Comparison of ENCODE assay signal across 21 cellular contexts in the genomic region with DNA sequence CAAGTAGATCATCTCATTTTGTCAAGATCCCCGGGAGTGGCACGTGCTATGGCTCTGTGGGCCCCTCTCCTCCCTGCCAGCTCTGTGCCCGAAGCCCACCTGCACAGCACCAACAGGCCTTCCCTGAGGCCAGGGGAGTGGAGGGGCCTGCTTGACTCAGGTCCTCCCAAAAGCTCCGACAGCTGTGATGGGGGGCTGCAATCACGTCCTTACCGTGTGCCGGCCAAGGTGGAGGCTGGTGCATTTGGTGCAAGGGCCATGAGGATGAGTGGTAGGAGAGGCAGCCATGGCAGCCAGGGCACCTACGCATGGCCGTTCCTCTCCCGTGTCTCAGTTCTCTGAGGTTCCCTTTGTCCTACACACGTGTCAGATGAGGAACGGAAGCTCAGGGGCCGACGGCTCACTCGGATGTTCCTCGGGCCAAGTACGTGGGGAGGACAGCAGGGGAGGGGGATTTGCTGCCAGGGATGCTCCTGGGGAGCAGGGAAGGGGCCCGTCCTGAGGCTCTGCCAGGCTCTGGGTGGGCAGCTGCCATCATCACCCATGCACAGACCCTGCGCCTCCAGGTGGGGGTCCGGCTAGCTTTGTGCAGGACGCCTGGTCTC.
DNase-seq lines count a peak whose midpoint lies in the region; ATAC-seq and TF ChIP-seq lines count a peak whose summit lies in the region.
"Had no signal": no experiment of that assay in that cellular context is flagged by ENCODE, and none has a peak within 500 bp of the region (broad histone marks: within the 10 kb centered on the region; RNA-seq: fewer than 3 reads in every experiment).

No MANE protein-coding gene starts in this region.

- H3K9me3 Mint-ChIP-seq in endodermal cell, result no peaks in the 10 kb centered on the region

- peaks cover 2% of the 10 kb centered on the region for H3K4me1 Mint-ChIP-seq in endodermal cell
- H3K4me1 Mint-ChIP-seq: B cell had no signal

- H3K27me3 ChIP-seq in left ventricle myocardium inferior (ENCODE audit: low read depth) (peaks cover 74% of the 10 kb centered on the region), endodermal cell (ENCODE audit: control insufficient read depth, insufficient read depth, low read length, poor library complexity, severe bottlenecking) (no peaks in the 10 kb centered on the region), aorta (ENCODE audit: control insufficient read depth in 1 of 2, insufficient read depth in 2 of 2, low read length in 1 of 2) (no peaks in the 10 kb centered on the region), testis (no peaks in the 10 kb centered on the region)

- WGBS in endodermal cell (ENCODE audit: insufficient coverage in 1 of 2, insufficient read length in 1 of 2), 2 experiments, result 89 to 94% methylated on average over 9 to 21 of the region's 21 CpGs
- WGBS in aorta, 2 donors, result 83 to 85% methylated on average over 20 to 21 of the region's 21 CpGs
- WGBS in testis, 2 donors, result 87 to 91% methylated on average over 20 to 21 of the region's 21 CpGs

- H3K36me3 ChIP-seq in left ventricle myocardium inferior, result no peaks in the 10 kb centered on the region
- H3K36me3 ChIP-seq in endodermal cell (ENCODE audit: control insufficient read depth, insufficient read depth, low read length), result no peaks in the 10 kb centered on the region
- no peaks in the 10 kb centered on the region for H3K36me3 ChIP-seq in aorta (ENCODE audit: control insufficient read depth in 1 of 2, insufficient read depth in 2 of 2, low read length in 1 of 2)
- H3K36me3 ChIP-seq in testis (ENCODE audit: low read depth, missing control alignments), result no peaks in the 10 kb centered on the region

- DNase-seq in cardiac septum (ENCODE audit: low spot score), result peak; percentile 62
- DNase-seq in left ventricle myocardium inferior, result no peak
- peak; percentile 30 for DNase-seq in endodermal cell
- DNase-seq in mesenteric fat pad (ENCODE audit: low spot score), result peak; percentile 41
- peak; percentile 24 to 46 for DNase-seq in aorta
- DNase-seq in activated T-cell treated with anti-CD3 and anti-CD28 coated beads, Interleukin-2, amount 50 U/mL, for 48 hours, result no peak
- no peak for DNase-seq in testis
- DNase-seq: DMS53, GF-D8, GOT3, IMR-90, MV-4-11, NCI-H1105 treated with DMSO at 0.1 percent for 48 hours, NCI-H2029 treated with DMSO at 0.1 percent for 48 hours, NCI-H226, NCI-H510A treated with DMSO at 0.1 percent for 48 hours, NCI-H82 had no signal

- TF ChIP-seq POLR2A in testis (IDR thresholded peaks at IDR 0.05), result no peak

- H3K27me3 Mint-ChIP-seq in endodermal cell (ENCODE audit: insufficient read depth), result no peaks in the 10 kb centered on the region
- H3K27me3 Mint-ChIP-seq: B cell had no signal

- no peak overlapping the region for H3K4me3 ChIP-seq in left ventricle myocardium inferior
- no peak overlapping the region for H3K4me3 ChIP-seq in endodermal cell (ENCODE audit: low read length)
- H3K4me3 ChIP-seq in aorta (ENCODE audit: low read length in 2 of 2), result no peak overlapping the region
- no peak overlapping the region for H3K4me3 ChIP-seq in testis
- H3K4me3 ChIP-seq: A549 had no signal

- H3K36me3 Mint-ChIP-seq in endodermal cell (ENCODE audit: low read depth), result no peaks in the 10 kb centered on the region

- TF ChIP-seq CTCF in left ventricle myocardium inferior (IDR thresholded peaks at IDR 0.05; ENCODE audit: borderline replicate concordance) (no peak), endodermal cell (conservative IDR thresholded peaks at IDR 0.05) (no peak), testis (IDR thresholded peaks at IDR 0.05) (no peak)

- no peaks in the 10 kb centered on the region for H3K9me3 ChIP-seq in left ventricle myocardium inferior (replicated peaks)
- no peaks in the 10 kb centered on the region for H3K9me3 ChIP-seq in endodermal cell (ENCODE audit: control insufficient read depth, low read length)
- no peaks in the 10 kb centered on the region for H3K9me3 ChIP-seq in aorta (ENCODE audit: control insufficient read depth, low read length)
- no peaks in the 10 kb centered on the region for H3K9me3 ChIP-seq in testis
- H3K9me3 ChIP-seq: A549 had no signal

- no peak overlapping the region for H3K4me3 Mint-ChIP-seq in endodermal cell
- H3K4me3 Mint-ChIP-seq: B cell had no signal

- intact Hi-C loops in cardiac septum (cut with DNase I) (no loop called here), left ventricle myocardium inferior (cut with micrococcal nuclease) (no loop called here), aorta (cut with DNase I) (no loop called here), testis (cut with DNase I; ENCODE audit: low total_unique reads) (no loop called here)

- H3K27ac ChIP-seq in left ventricle myocardium inferior (replicated peaks) (no peak overlapping the region), endodermal cell (ENCODE audit: low read depth, low read length) (no peak overlapping the region), aorta (ENCODE audit: low read depth in 1 of 2, low read length in 2 of 2) (no peak overlapping the region), testis (no peak overlapping the region)
- H3K27ac ChIP-seq: A549 had no signal

- no peak overlapping the region for H3K9ac ChIP-seq in endodermal cell (ENCODE audit: extremely low read depth, low read length, poor library complexity, severe bottlenecking)

- no peak for ATAC-seq in aorta (ENCODE audit: low FRiP score)
- ATAC-seq: A549, HCT116, Panc1 had no signal

- H3K4me1 ChIP-seq in left ventricle myocardium inferior (no peaks in the 10 kb centered on the region), endodermal cell (ENCODE audit: control insufficient read depth, insufficient read depth, low read length) (no peaks in the 10 kb centered on the region), aorta (ENCODE audit: control insufficient read depth in 1 of 2, insufficient read depth in 2 of 2, low read length in 2 of 2) (no peaks in the 10 kb centered on the region), testis (no peaks in the 10 kb centered on the region)
- H3K4me1 ChIP-seq: A549 had no signal

- no peak overlapping the region for H3K27ac Mint-ChIP-seq in endodermal cell
- H3K27ac Mint-ChIP-seq: B cell had no signal

Comparison
In these comparisons a context has a peak if more than half of its experiments do, and no peak if none do; other contexts are left out.
1. DNase-seq: peak in cardiac septum (single experiment), endodermal cell (single experiment), mesenteric fat pad (single experiment) and aorta (2 of 2); none in left ventricle myocardium inferior (single experiment), activated T-cell treated with anti-CD3 and anti-CD28 coated beads, Interleukin-2, amount 50 U/mL, for 48 hours (0 of 2) and testis (single experiment).